ENCODE assay signal across 8 cellular contexts in genomic region chr14:50532502-50533313, GRCh38. TPM values are rescaled to one million over a fixed set of nuclear protein-coding genes. Genes with fewer than 3 reads are reported as not detected.
A peak's percentile ranks its signal among the peaks of the same experiment; 100 is the strongest.
DNase-seq lines count a peak whose midpoint lies in the region; ATAC-seq and TF ChIP-seq lines count a peak whose summit lies in the region.

Gene MAP4K5, minus strand, starts transcription at chr14:50532569. Its CDS starts 520 bp downstream, at chr14:50532049.

- H3K4me3 Mint-ChIP-seq in nephron progenitor cell = peak within 1 kb of the TSS; percentile 95
- H3K4me3 Mint-ChIP-seq in stimulated activated naive CD8-positive, alpha-beta T cell treated with anti-CD3 and anti-CD28 coated beads, Interleukin-15, Interleukin-2, amounts not matched to agents 100 ng/mL and 50 ng/mL, for 24 hours = peak within 1 kb of the TSS; percentile 92

- H3K9ac ChIP-seq in ES-I3 (ENCODE audit: low read depth, low read length) = peak within 1 kb of the TSS; percentile 66

- H3K36me3 ChIP-seq in ES-I3 (ENCODE audit: insufficient read depth, low read length) = no peaks in the 10 kb centered on the region
- peaks cover 15% of the 10 kb centered on the region for H3K36me3 ChIP-seq in RWPE2 (ENCODE audit: low read depth)

- H3K4me3 ChIP-seq in LNCaP clone FGC (ENCODE audit: low read depth, low read length) (peak within 1 kb of the TSS; percentile 78), RWPE2 (ENCODE audit: severe bottlenecking) (peak within 1 kb of the TSS; percentile 95), fibroblast of the aortic adventitia (ENCODE audit: low read depth, low read length) (peak within 1 kb of the TSS; percentile 84)

- peaks cover 18% of the 10 kb centered on the region for H3K36me3 Mint-ChIP-seq in nephron progenitor cell (ENCODE audit: low read depth)
- no peaks in the 10 kb centered on the region for H3K36me3 Mint-ChIP-seq in stimulated activated naive CD8-positive, alpha-beta T cell treated with anti-CD3 and anti-CD28 coated beads, Interleukin-15, Interleukin-2, amounts not matched to agents 100 ng/mL and 50 ng/mL, for 24 hours (ENCODE audit: low read depth)

- H3K27ac Mint-ChIP-seq in nephron progenitor cell = peak within 1 kb of the TSS; percentile 83
- H3K27ac Mint-ChIP-seq in stimulated activated naive CD8-positive, alpha-beta T cell treated with anti-CD3 and anti-CD28 coated beads, Interleukin-15, Interleukin-2, amounts not matched to agents 100 ng/mL and 50 ng/mL, for 24 hours = peak within 1 kb of the TSS; percentile 77

- H3K4me1 ChIP-seq in ES-I3 (ENCODE audit: insufficient read depth, low read length) (peaks cover 15% of the 10 kb centered on the region; the same call in 1 of the 2 replicates), RWPE2 (ENCODE audit: insufficient read depth, poor library complexity, severe bottlenecking) (peaks cover 21% of the 10 kb centered on the region)

- H3K9me3 ChIP-seq in ES-I3 (ENCODE audit: control insufficient read depth, insufficient read depth, low read length) (no peaks in the 10 kb centered on the region), RWPE2 (ENCODE audit: severe bottlenecking) (no peaks in the 10 kb centered on the region)

- ATAC-seq in RWPE2 (ENCODE audit: low read depth) = peak; percentile 89

- no peaks in the 10 kb centered on the region for H3K27me3 ChIP-seq in RWPE2 (ENCODE audit: insufficient read depth, poor library complexity, severe bottlenecking)

- TF ChIP-seq CTCF in LNCaP clone FGC (IDR thresholded peaks at IDR 0.05; ENCODE audit: control insufficient read depth, extremely low read depth, insufficient read depth) (peak; percentile 98), RWPE2 (IDR thresholded peaks at IDR 0.05; ENCODE audit: poor library complexity, severe bottlenecking) (peak; percentile 100), fibroblast of the aortic adventitia (IDR thresholded peaks at IDR 0.05; ENCODE audit: insufficient read depth, low read length) (peak; percentile 81), nephron progenitor cell (IDR thresholded peaks at IDR 0.05) (peak; percentile 73)

- H3K9me3 Mint-ChIP-seq in nephron progenitor cell = peaks cover 18% of the 10 kb centered on the region
- no peaks in the 10 kb centered on the region for H3K9me3 Mint-ChIP-seq in stimulated activated naive CD8-positive, alpha-beta T cell treated with anti-CD3 and anti-CD28 coated beads, Interleukin-15, Interleukin-2, amounts not matched to agents 100 ng/mL and 50 ng/mL, for 24 hours

- peak; percentile 85 for DNase-seq in H4 (ENCODE audit: low spot score)
- peak; percentile 63 for DNase-seq in LNCaP clone FGC (ENCODE audit: low read depth)
- peak; percentile 94 for DNase-seq in RWPE2 (ENCODE audit: low spot score)
- peak; percentile 82 for DNase-seq in activated effector memory CD4-positive, alpha-beta T cell treated with Interleukin-2 at 50 U/mL for 16 hours
- peak; percentile 88 for DNase-seq in fibroblast of the aortic adventitia (ENCODE audit: low read depth)
- DNase-seq in nephron progenitor cell = peak; percentile 91

- peaks cover 46% of the 10 kb centered on the region for H3K4me1 Mint-ChIP-seq in nephron progenitor cell
- peaks cover 49% of the 10 kb centered on the region for H3K4me1 Mint-ChIP-seq in stimulated activated naive CD8-positive, alpha-beta T cell treated with anti-CD3 and anti-CD28 coated beads, Interleukin-15, Interleukin-2, amounts not matched to agents 100 ng/mL and 50 ng/mL, for 24 hours (ENCODE audit: low read depth)

- peaks cover 10% of the 10 kb centered on the region for H3K27me3 Mint-ChIP-seq in nephron progenitor cell (ENCODE audit: low read depth, poor library complexity)
- no peaks in the 10 kb centered on the region for H3K27me3 Mint-ChIP-seq in stimulated activated naive CD8-positive, alpha-beta T cell treated with anti-CD3 and anti-CD28 coated beads, Interleukin-15, Interleukin-2, amounts not matched to agents 100 ng/mL and 50 ng/mL, for 24 hours

- peak within 1 kb of the TSS; percentile 74 for H3K27ac ChIP-seq in RWPE2 (ENCODE audit: poor library complexity, severe bottlenecking)

RNA-seq across cellular contexts. Expression of gene MAP4K5, which starts in this region (rescaled TPM):
- total RNA-seq in H4 (2014; rRNA removed; shearing (Covaris generic)) = 23.5 and 29.0 TPM in 2 replicates
- total RNA-seq in fibroblast of the aortic adventitia (ENCODE audit: low replicate concordance) = 92.1 and 101 TPM in 2 replicates

Comparison
In these comparisons a context has a peak if more than half of its experiments do, and no peak if none do; other contexts are left out.
1. Peak in every context shown above with its lines: DNase-seq, ATAC-seq, H3K4me3 ChIP-seq and H3K27ac ChIP-seq.